Comparison of ENCODE assay signal across 27 cellular contexts in the genomic region with DNA sequence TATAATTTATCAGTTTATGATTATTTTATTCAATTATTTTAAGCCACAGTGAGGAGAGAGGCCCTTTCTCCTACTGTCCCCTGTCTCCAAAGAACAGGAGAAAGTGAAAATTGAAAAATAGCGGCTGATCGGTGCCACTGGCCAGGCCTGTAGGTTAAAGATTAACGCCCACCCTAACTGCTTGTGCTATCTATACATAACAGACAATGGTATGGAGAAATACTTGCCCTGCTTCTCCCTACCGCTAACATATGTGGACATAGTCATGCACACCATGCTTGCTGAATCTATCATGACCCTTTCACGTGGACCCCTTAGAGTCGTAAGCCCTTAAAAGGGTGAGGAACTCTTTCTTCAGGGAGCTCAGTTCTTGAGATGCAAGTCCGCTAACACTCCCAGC.
"Had no signal": no experiment of that assay in that cellular context is flagged by ENCODE, and none has a peak within 500 bp of the region (broad histone marks: within the 10 kb centered on the region; RNA-seq: fewer than 3 reads in every experiment).

No MANE protein-coding gene starts in this region.

- H3K4me1 ChIP-seq: colonic mucosa, esophagus muscularis mucosa, esophagus squamous epithelium, foreskin keratinocyte, gastrocnemius medialis, gastroesophageal sphincter, heart left ventricle, heart right ventricle had no signal

- H3K27ac ChIP-seq: colonic mucosa, coronary artery, dorsolateral prefrontal cortex, epithelial cell of prostate, esophagus muscularis mucosa, esophagus squamous epithelium, foreskin keratinocyte, gastrocnemius medialis, gastroesophageal sphincter, heart left ventricle, heart right ventricle had no signal

- H3K4me3 ChIP-seq: colonic mucosa, coronary artery, dorsolateral prefrontal cortex, esophagus muscularis mucosa, esophagus squamous epithelium, gastrocnemius medialis, gastroesophageal sphincter, heart left ventricle, heart right ventricle had no signal

- H3K9me3 ChIP-seq: colonic mucosa, esophagus muscularis mucosa, esophagus squamous epithelium, gastrocnemius medialis, gastroesophageal sphincter, heart left ventricle, heart right ventricle had no signal

- FAIRE-seq: colon, endometrium, endothelial cell of umbilical vein, frontal cortex had no signal

- H3K36me3 ChIP-seq: colonic mucosa, esophagus muscularis mucosa, esophagus squamous epithelium, gastrocnemius medialis, gastroesophageal sphincter, heart left ventricle, heart right ventricle had no signal

- ATAC-seq: effector memory CD8-positive, alpha-beta T cell; esophagus mucosa; foreskin keratinocyte; gastrocnemius medialis; gastroesophageal sphincter; heart left ventricle; heart right ventricle had no signal

- DNase-seq: colonic mucosa; cortex of kidney; dermis blood vessel endothelial cell; dorsolateral prefrontal cortex; effector CD4-positive, alpha-beta T cell; effector CD8-positive, alpha-beta T cell; effector memory CD4-positive, alpha-beta T cell; effector memory CD8-positive, alpha-beta T cell; endodermal cell; esophagus squamous epithelium; foreskin fibroblast; foreskin keratinocyte; foreskin melanocyte; gastrocnemius medialis; glutamatergic neuron; head of caudate nucleus; heart left ventricle; heart right ventricle had no signal

- H3K27me3 ChIP-seq: colonic mucosa, dorsolateral prefrontal cortex, esophagus muscularis mucosa, esophagus squamous epithelium, foreskin keratinocyte, gastrocnemius medialis, gastroesophageal sphincter, heart left ventricle, heart right ventricle had no signal
